10 cellular contexts compared by ENCODE assay signal in the genomic region with DNA sequence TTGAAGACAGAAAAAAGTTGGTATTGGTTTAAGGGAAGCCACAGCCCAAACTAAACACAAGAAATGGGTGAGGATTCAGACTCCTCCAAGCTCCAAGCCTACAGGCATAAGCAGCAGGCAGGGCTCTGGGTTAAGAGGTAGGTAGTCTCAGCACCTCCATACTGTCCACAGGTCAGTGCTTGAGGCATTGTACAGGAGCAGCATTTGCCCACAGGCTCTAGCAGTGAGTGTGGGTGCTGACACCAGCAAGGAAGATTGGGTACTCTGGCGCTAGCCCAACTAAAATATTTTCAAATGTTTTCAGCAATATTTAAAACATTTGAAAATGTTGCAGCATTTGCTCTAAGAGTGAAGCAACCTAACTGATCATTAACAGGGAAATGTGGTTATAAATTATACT. TPM values are rescaled to one million over a fixed set of nuclear protein-coding genes. Genes with fewer than 3 reads are reported as not detected.
DNase-seq lines count a peak whose midpoint lies in the region; ATAC-seq, FAIRE-seq and TF ChIP-seq lines count a peak whose summit lies in the region.
"Had no signal": no experiment of that assay in that cellular context is flagged by ENCODE, and none has a peak within 500 bp of the region (broad histone marks: within the 10 kb centered on the region; RNA-seq: fewer than 3 reads in every experiment).

No MANE protein-coding gene starts in this region.

- H3K36me3 ChIP-seq in GM12878 (ENCODE audit: control insufficient read depth in 2 of 2, insufficient read depth in 2 of 2, low read length in 1 of 2) (no peaks in the 10 kb centered on the region), liver (ENCODE audit: control insufficient read depth in 4 of 4, insufficient read depth in 3 of 4, low read depth in 1 of 4, low read length in 3 of 4) (peaks cover 0 to 3% (median 0%) of the 10 kb centered on the region in 4 donors), tibial nerve (peaks cover 0 to 20% (median 0%) of the 10 kb centered on the region in 3 donors)
- H3K36me3 ChIP-seq: prostate gland had no signal

- BruUV-seq in GM12878 (replicated peaks; lab: Mats Ljungman, UMichigan) = no TSS peak

- SMC1A ChIA-PET in GM12878 (lab: Charles Lee; ENCODE audit: uncharacterized antibody, unreplicated experiment) = interaction anchor here (1.1 to 10.1 kb wide), 4 partner anchors 8 to 35 kb away, joined by 3 to 79 read pairs (median 6); no protein-coding TSS in a partner anchor

- H3K4me3 ChIP-seq in GM12878 (no peak overlapping the region), liver (ENCODE audit: low read depth in 1 of 3, low read length in 3 of 3) (no peak overlapping the region), tibial nerve (no peak overlapping the region)
- H3K4me3 ChIP-seq: prostate gland had no signal

- intact Hi-C loops in GM12878 (cut with micrococcal nuclease; ENCODE audit: unreplicated experiment) = loop anchor here (5.0 kb wide), 1 partner anchor 35 kb away; a partner anchor contains a TSS

- peaks cover 37% of the 10 kb centered on the region for H3K4me1 Mint-ChIP-seq in activated naive CD4-positive, alpha-beta T cell treated with anti-CD3 and anti-CD28 coated beads, Interleukin-2, amount 50 U/mL, for 24 hours

- peak; percentile 28 for ATAC-seq in GM12878
- ATAC-seq in GM18520 (IDR thresholded peaks at IDR 0.05; ENCODE audit: unreplicated experiment) = no peak

- H3K79me2 ChIP-seq in GM12878 (ENCODE audit: control insufficient read depth, insufficient read depth, low read length) = no peaks in the 10 kb centered on the region

- TF ChIP-seq POLR2A in GM12878 (IDR thresholded peaks at IDR 0.05; ENCODE audit: low read depth, low read length) (no peak), tibial nerve (IDR thresholded peaks at IDR 0.05) (no peak)

- CTCF ChIA-PET in GM12878 (lab: Yijun Ruan, JAX) = interaction anchor here (1.4 to 1.5 kb wide), 3 partner anchors 19 to 28 kb away, joined by 3 to 4 read pairs (median 3); no protein-coding TSS in a partner anchor

- TF ChIP-seq CTCF in GM12878 (IDR thresholded peaks at IDR 0.05 in 2 of 3, conservative IDR thresholded peaks at IDR 0.05 in 1 of 3; ENCODE audit: control insufficient read depth in 2 of 3, extremely low read depth in 1 of 3, insufficient read depth in 1 of 3, low read depth in 3 of 3, low read length in 3 of 3) (no peak), liver (IDR thresholded peaks at IDR 0.05; ENCODE audit: low read depth, low read length, missing input control) (no peak), tibial nerve (IDR thresholded peaks at IDR 0.05) (no peak)

- H3K9ac ChIP-seq in GM12878 (ENCODE audit: control insufficient read depth, insufficient read depth, low read length) (no peak overlapping the region), liver (ENCODE audit: low read depth in 1 of 2, low read length in 2 of 2) (no peak overlapping the region)

- H3K27me3 Mint-ChIP-seq in activated naive CD4-positive, alpha-beta T cell treated with anti-CD3 and anti-CD28 coated beads, Interleukin-2, amount 50 U/mL, for 24 hours = no peaks in the 10 kb centered on the region

- H2AFZ ChIP-seq in GM12878 (ENCODE audit: control insufficient read depth, low read depth, low read length) = no peak overlapping the region; the same call in 1 of the 2 replicates

- no peak for TF ChIP-seq RAD21 in GM12878 (IDR thresholded peaks at IDR 0.05; ENCODE audit: insufficient read depth, low read depth, low read length)
- TF ChIP-seq RAD21 in liver (IDR thresholded peaks at IDR 0.05) = peak in 1 of 2 donors; percentile 18

- H3K27me3 ChIP-seq in GM12878 (replicated peaks in 1 of 2; ENCODE audit: control insufficient read depth in 2 of 2, insufficient read depth in 2 of 2, low read length in 1 of 2) (no peaks in the 10 kb centered on the region), liver (ENCODE audit: control insufficient read depth in 4 of 4, insufficient read depth in 4 of 4, low read length in 3 of 4) (no peaks in the 10 kb centered on the region), tibial nerve (no peaks in the 10 kb centered on the region)

- H3K9me3 Mint-ChIP-seq in activated naive CD4-positive, alpha-beta T cell treated with anti-CD3 and anti-CD28 coated beads, Interleukin-2, amount 50 U/mL, for 24 hours = no peaks in the 10 kb centered on the region

- H3K4me1 ChIP-seq in GM12878 (ENCODE audit: control insufficient read depth, insufficient read depth, low read length) (peaks cover 6% of the 10 kb centered on the region), liver (ENCODE audit: control insufficient read depth in 4 of 4, insufficient read depth in 4 of 4, low read length in 3 of 4) (peaks cover 15 to 72% (median 47%) of the 10 kb centered on the region in 4 donors), tibial nerve (peaks cover 3 to 93% (median 31%) of the 10 kb centered on the region in 4 donors)
- H3K4me1 ChIP-seq: prostate gland had no signal

- no peaks in the 10 kb centered on the region for H4K20me1 ChIP-seq in GM12878 (ENCODE audit: control insufficient read depth, insufficient read depth)

- RAD21 ChIA-PET in GM12878 (lab: Charles Lee; ENCODE audit: unreplicated experiment) = interaction anchor here (1.5 to 3.8 kb wide), 3 partner anchors 17 to 43 kb away, joined by 5 to 17 read pairs (median 9); no protein-coding TSS in a partner anchor

- in situ Hi-C loops in GM12878 (cut with MboI) = no loop called here

- TF ChIP-seq EP300 in GM12878 (IDR thresholded peaks at IDR 0.05; ENCODE audit: borderline replicate concordance in 1 of 2, control insufficient read depth in 1 of 2, low read depth in 2 of 2, low read length in 2 of 2) (no peak), tibial nerve (IDR thresholded peaks at IDR 0.05) (peak in 1 of 2 donors; percentile 14)

- H3K27ac Mint-ChIP-seq in activated naive CD4-positive, alpha-beta T cell treated with anti-CD3 and anti-CD28 coated beads, Interleukin-2, amount 50 U/mL, for 24 hours = peak overlapping the region; percentile 87

- H3K4me3 Mint-ChIP-seq in activated naive CD4-positive, alpha-beta T cell treated with anti-CD3 and anti-CD28 coated beads, Interleukin-2, amount 50 U/mL, for 24 hours = no peak overlapping the region

- FAIRE-seq in GM12878 (lab: Jason Lieb, UNC) = no peak

- H3K9me3 ChIP-seq in GM12878 (replicated peaks; ENCODE audit: control insufficient read depth, insufficient read depth, low read length) (no peaks in the 10 kb centered on the region), liver (ENCODE audit: control insufficient read depth in 4 of 4, low read length in 3 of 4) (no peaks in the 10 kb centered on the region), tibial nerve (peaks cover 0 to 3% (median 0%) of the 10 kb centered on the region in 4 donors)
- H3K9me3 ChIP-seq: prostate gland had no signal

- POLR2A ChIA-PET in GM12878 (lab: Charles Lee) = interaction anchor here (1.2 kb wide), 1 partner anchor 16 kb away, joined by 3 read pairs; no protein-coding TSS in a partner anchor

- H3K4me2 ChIP-seq in GM12878 (ENCODE audit: control insufficient read depth, insufficient read depth) = no peak overlapping the region

- no peak overlapping the region for H3K27ac ChIP-seq in GM12878 (ENCODE audit: control insufficient read depth, insufficient read depth)
- peak overlapping the region; percentile 54 to 70 for H3K27ac ChIP-seq in liver (ENCODE audit: low read depth in 1 of 2, low read length in 2 of 2)
- peak overlapping the region in 3 of 4 donors; percentile 56 to 89 (median 76) for H3K27ac ChIP-seq in tibial nerve

- 100% methylated on average over 1 of the region's 1 CpG for WGBS in GM12878 (ENCODE audit: insufficient coverage, insufficient replicate concordance, low lambda C conversion rate, missing lambda C conversion rate)
- 32% methylated on average over 1 of the region's 1 CpG for WGBS in liver
- 81 to 88% methylated on average over 1 of the region's 1 CpG for WGBS in tibial nerve, 2 donors

- DNase-seq in activated naive CD4-positive, alpha-beta T cell treated with Interleukin-2 at 50 U/mL for 16 hours = no peak
- DNase-seq in GM12878 (ENCODE audit: low read depth, low spot score) (no peak), tibial nerve (ENCODE audit: low spot score in 2 of 2) (peak in 1 of 2 donors; percentile 36), NK-92 (lab: John Stamatoyannopoulos, UW; ENCODE audit: unreplicated experiment) (no peak), NCI-H524 treated with DMSO at 0.1 percent for 48 hours (lab: John Stamatoyannopoulos, UW) (no peak)
- DNase-seq: cortex of kidney had no signal

- H3K36me3 Mint-ChIP-seq in activated naive CD4-positive, alpha-beta T cell treated with anti-CD3 and anti-CD28 coated beads, Interleukin-2, amount 50 U/mL, for 24 hours = no peaks in the 10 kb centered on the region

RNA-seq across cellular contexts. Expression of a gene that starts 33.1 kb away (rescaled TPM):
- total RNA-seq in GM12878 (2013; cell fraction: nucleolus; rRNA removed) = 49.5 and 53.7 TPM in 2 replicates
- 20.8 and 25.2 TPM in 2 replicates for total RNA-seq in GM12878 (2014; rRNA removed)
- 23.7 and 24.6 TPM in 2 replicates for total RNA-seq in GM12878 (2014; rRNA removed; fragmentation: Illumina TruSeq; extraction: Trizol)
- 22.6 and 26.6 TPM in 2 replicates for total RNA-seq in GM12878 (2021)
- polyA plus RNA-seq in GM12878 (2011; ENCODE audit: low read depth) = 1.2 TPM
- 6.1 and 8.9 TPM in 2 replicates for polyA plus RNA-seq in GM12878 (2011; rRNA removed)
- 2.0 and 2.4 TPM in 2 replicates for polyA plus RNA-seq in GM12878 (2011; cell fraction: cytosol; rRNA removed)
- polyA plus RNA-seq in GM12878 (2011; cell fraction: nucleus; rRNA removed) = 4.9 and 5.3 TPM in 2 replicates
- polyA plus RNA-seq in GM12878 (2012) = 1.6 and 1.7 TPM in 2 replicates
- polyA plus RNA-seq in GM12878 (2014; fragmentation: Illumina TruSeq; extraction: Trizol) = 35.5 and 42.5 TPM in 2 replicates
- 1 to 10 TPM; 4.9 to 8.6 TPM for polyA plus RNA-seq in GM12878 (2014; fragmentation: Nextera tagmentation; extraction: Ambion mirVana)
- polyA plus RNA-seq in GM12878 (2014; rRNA removed) = 15.6 and 19.7 TPM in 2 replicates
- polyA plus RNA-seq in GM12878 (2016; fragmentation: Nextera tagmentation; extraction: Ambion mirVana) = 10 to 100 TPM; 16.9 to 19.3 TPM
- 3.5 and 4.6 TPM in 2 replicates for polyA minus RNA-seq in GM12878 (2011; rRNA and poly(A)+ RNA removed)
- polyA minus RNA-seq in GM12878 (2011; cell fraction: cytosol; rRNA and poly(A)+ RNA removed) = 2.6 and 3.5 TPM in 2 replicates
- 1.5 and 2.3 TPM in 2 replicates for polyA minus RNA-seq in GM12878 (2011; cell fraction: nucleus; rRNA and poly(A)+ RNA removed)
- total RNA-seq in liver = 10 to 100 TPM; 34.8 to 51.3 TPM
- 10 to 100 TPM; 23.9 to 45.9 TPM for polyA plus RNA-seq in liver
- 100 to 1,000 TPM; 116 to 165 (median 146) TPM for total RNA-seq in tibial nerve
